Comparison of ENCODE assay signal across 8 cellular contexts in the genomic region with DNA sequence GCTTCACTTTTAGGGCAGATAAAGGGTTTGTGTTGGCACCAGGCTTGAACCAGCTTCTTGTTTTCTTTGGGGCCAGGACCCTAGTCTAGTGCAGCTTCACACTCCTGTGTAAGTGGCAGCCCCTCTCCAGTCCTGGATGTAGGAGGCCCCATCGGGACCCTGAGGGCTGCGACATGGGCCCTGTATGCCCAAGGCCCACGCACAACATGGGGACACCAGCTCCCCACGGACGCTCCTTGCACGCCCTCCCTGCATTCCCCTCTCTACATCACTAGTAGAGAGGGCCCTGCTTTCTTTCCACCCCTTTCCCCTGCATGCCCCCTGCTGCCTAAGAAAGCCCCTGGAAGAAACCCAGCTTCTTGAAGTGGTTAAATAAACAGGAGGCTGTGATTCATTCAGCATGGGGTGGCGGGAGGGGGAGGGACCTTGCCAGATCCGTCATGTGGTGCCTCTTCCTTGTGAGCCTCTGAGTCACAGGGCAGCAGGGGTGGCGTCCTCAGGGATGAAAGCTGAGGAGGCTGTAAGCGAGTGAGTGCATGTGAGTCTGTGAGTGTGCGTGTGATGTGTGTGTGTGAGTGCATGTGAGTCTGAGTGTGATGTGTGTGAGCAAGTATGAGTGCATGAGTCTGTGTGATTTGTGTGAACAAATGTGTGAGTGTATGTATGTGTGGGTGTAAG. TPM values are rescaled to one million over a fixed set of nuclear protein-coding genes. Genes with fewer than 3 reads are reported as not detected.
DNase-seq lines count a peak whose midpoint lies in the region.

No MANE protein-coding gene starts in this region.

- no peak overlapping the region for H3K9ac ChIP-seq in subcutaneous abdominal adipose tissue (ENCODE audit: low read length in 5 of 5)

- peak; percentile 98 for DNase-seq in EL
- DNase-seq in RKO (ENCODE audit: low spot score) = peak; percentile 72
- DNase-seq in ecto neural progenitor cell (ENCODE audit: low spot score) = peak; percentile 53
- DNase-seq in mucosa of gallbladder (ENCODE audit: low spot score) = peak; percentile 96
- no peak for DNase-seq in HuH-7.5 (ENCODE audit: low spot score)
- DNase-seq in NCI-H2081 (lab: John Stamatoyannopoulos, UW) = no peak
- DNase-seq in hippocampal formation (lab: John Stamatoyannopoulos, UW) = no peak

- no peaks in the 10 kb centered on the region for H3K9me3 ChIP-seq in subcutaneous abdominal adipose tissue (ENCODE audit: control insufficient read depth in 5 of 5, low read length in 5 of 5)

- no peaks in the 10 kb centered on the region for H3K36me3 ChIP-seq in subcutaneous abdominal adipose tissue (ENCODE audit: control insufficient read depth in 5 of 5, insufficient read depth in 5 of 5, low read length in 5 of 5)

- peaks cover 5 to 20% (median 12%) of the 10 kb centered on the region in 5 donors for H3K4me1 ChIP-seq in subcutaneous abdominal adipose tissue (ENCODE audit: control insufficient read depth in 5 of 5, insufficient read depth in 5 of 5, low read length in 5 of 5)

- no peak overlapping the region for H3K4me3 ChIP-seq in subcutaneous abdominal adipose tissue (ENCODE audit: low read depth in 1 of 5, low read length in 5 of 5)

- peak overlapping the region; percentile 70 for H3K27ac ChIP-seq in subcutaneous abdominal adipose tissue (ENCODE audit: low read depth, low read length)

- H3K27me3 ChIP-seq in subcutaneous abdominal adipose tissue (ENCODE audit: control insufficient read depth in 5 of 5, insufficient read depth in 4 of 5, low read length in 5 of 5) = no peaks in the 10 kb centered on the region

RNA-seq across cellular contexts. Expression of a gene that starts 42.5 kb away (rescaled TPM):
- total RNA-seq in mucosa of gallbladder = 48.1 TPM

Comparison
In these comparisons a context has a peak if more than half of its experiments do, and no peak if none do; other contexts are left out.
1. DNase-seq: peak in EL (single experiment), RKO (single experiment), ecto neural progenitor cell (single experiment) and mucosa of gallbladder (single experiment); none in HuH-7.5 (single experiment), NCI-H2081 (0 of 2) and hippocampal formation (0 of 2).